ENCODE assay signal across 25 cellular contexts in the genomic region with DNA sequence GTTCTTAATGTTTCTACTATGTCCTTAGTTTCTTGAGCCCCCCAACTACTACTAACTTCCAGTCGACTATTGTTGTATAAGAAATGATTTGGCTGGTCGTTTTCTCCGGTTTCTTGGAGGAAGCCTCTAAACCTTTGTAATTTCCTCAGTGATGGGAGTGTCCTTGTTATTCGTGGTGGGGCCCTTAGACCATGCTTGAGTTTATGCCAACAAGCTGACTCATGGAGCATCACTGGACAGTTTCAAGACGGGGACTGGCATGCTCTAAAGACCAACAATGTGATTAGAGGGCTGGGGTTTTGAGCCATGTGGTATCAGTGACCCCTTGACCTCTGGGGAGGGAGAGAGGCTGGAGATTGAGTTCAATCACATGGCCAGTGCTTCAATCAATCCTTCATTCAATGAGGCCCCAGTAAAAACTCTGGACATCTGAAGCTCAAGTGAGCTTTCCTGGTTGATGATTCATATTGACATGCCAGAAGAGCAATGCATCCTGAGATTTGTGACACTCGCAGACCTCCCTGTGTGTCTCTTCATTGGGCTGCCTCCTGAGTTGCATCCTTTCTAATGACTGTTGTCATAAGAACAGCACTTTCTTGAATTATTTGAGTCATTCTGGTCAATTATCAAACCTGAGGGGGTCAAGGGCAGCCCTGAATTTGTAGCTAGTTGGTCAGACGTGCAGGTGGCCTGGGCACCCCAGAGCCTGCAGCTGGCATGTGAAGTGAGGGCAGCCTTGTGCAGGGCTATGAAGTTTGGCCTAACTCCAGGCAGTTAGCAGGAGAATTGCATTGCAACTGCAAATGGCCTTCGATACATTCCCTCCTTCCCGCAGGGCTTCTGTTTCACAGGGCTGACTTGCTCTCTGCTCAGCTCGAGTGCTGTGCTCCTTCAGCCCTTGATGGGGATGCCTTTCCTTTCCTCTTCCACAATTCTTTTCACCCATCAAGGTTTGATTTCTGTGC.
"Had no signal": no experiment of that assay in that cellular context is flagged by ENCODE, and none has a peak within 500 bp of the region (broad histone marks: within the 10 kb centered on the region; RNA-seq: fewer than 3 reads in every experiment).

No MANE protein-coding gene starts in this region.

- H3K4me3 Mint-ChIP-seq: activated CD8-positive, alpha-beta T cell treated with anti-CD3 and anti-CD28 coated beads, Interleukin-2, amount 10 ng/mL, durations not matched to agents 7 days and 5 days; activated T-helper 17 cell treated with anti-CD3 and anti-CD28 coated beads, Interleukin-2, amount 50 U/mL, for 72 hours; central memory CD8-positive, alpha-beta T cell; effector memory CD8-positive, alpha-beta T cell; memory B cell; nephron; stimulated activated naive CD8-positive, alpha-beta T cell treated with anti-CD3 and anti-CD28 coated beads, Interleukin-15, Interleukin-2, amounts not matched to agents 100 ng/mL and 50 ng/mL, for 24 hours had no signal

- DNase-seq: activated CD4-positive, alpha-beta T cell treated with anti-CD3 and anti-CD28 coated beads for 1 hour; activated CD4-positive, alpha-beta T cell treated with anti-CD3 and anti-CD28 coated beads, Interleukin-2, amount 50 U/mL, for 1 hour; activated CD8-positive, alpha-beta T cell treated with anti-CD3 and anti-CD28 coated beads, Interleukin-2, amount 10 ng/mL, durations not matched to agents 7 days and 5 days; activated T-cell treated with anti-CD3 and anti-CD28 coated beads, Interleukin-2, amount 50 U/mL, for 1 hour; colonic mucosa; dorsolateral prefrontal cortex; effector memory CD8-positive, alpha-beta T cell; gastrocnemius medialis; hippocampal formation; kidney glomerular epithelial cell; ovary; psoas muscle; stimulated activated CD4-positive, alpha-beta T cell treated with anti-CD3 and anti-CD28 coated beads, Interleukin-1b, Interleukin-23, amount 100 ng/mL, for 48 hours; tibial artery had no signal

- H3K4me1 ChIP-seq: ascending aorta, colonic mucosa, psoas muscle, right atrium auricular region, tibial artery had no signal

- H3K27me3 ChIP-seq: ascending aorta, colonic mucosa, gastrocnemius medialis, neutrophil, ovary, right atrium auricular region, tibial artery had no signal

- FAIRE-seq: endothelial cell of umbilical vein had no signal

- H3K27ac ChIP-seq: ascending aorta, colonic mucosa, dorsolateral prefrontal cortex, gastrocnemius medialis, neutrophil, ovary, psoas muscle, right atrium auricular region, tibial artery had no signal

- H3K27ac Mint-ChIP-seq: activated CD8-positive, alpha-beta T cell treated with anti-CD3 and anti-CD28 coated beads, Interleukin-2, amount 10 ng/mL, durations not matched to agents 7 days and 5 days; activated T-helper 17 cell treated with anti-CD3 and anti-CD28 coated beads, Interleukin-2, amount 50 U/mL, for 72 hours; effector memory CD8-positive, alpha-beta T cell; memory B cell; nephron; stimulated activated naive CD8-positive, alpha-beta T cell treated with anti-CD3 and anti-CD28 coated beads, Interleukin-15, Interleukin-2, amounts not matched to agents 100 ng/mL and 50 ng/mL, for 24 hours had no signal

- H3K9me3 ChIP-seq: ascending aorta, colonic mucosa, gastrocnemius medialis, neutrophil, ovary, psoas muscle, right atrium auricular region, tibial artery had no signal

- H3K4me3 ChIP-seq: ascending aorta, colonic mucosa, dorsolateral prefrontal cortex, gastrocnemius medialis, ovary, psoas muscle, right atrium auricular region, tibial artery had no signal

- H3K36me3 ChIP-seq: ascending aorta, colonic mucosa, gastrocnemius medialis, neutrophil, ovary, right atrium auricular region, tibial artery had no signal

- H3K4me1 Mint-ChIP-seq: activated T-helper 17 cell treated with anti-CD3 and anti-CD28 coated beads, Interleukin-2, amount 50 U/mL, for 72 hours; central memory CD8-positive, alpha-beta T cell; memory B cell had no signal

- H3K27me3 Mint-ChIP-seq: activated T-helper 17 cell treated with anti-CD3 and anti-CD28 coated beads, Interleukin-2, amount 50 U/mL, for 72 hours; memory B cell; stimulated activated naive CD8-positive, alpha-beta T cell treated with anti-CD3 and anti-CD28 coated beads, Interleukin-15, Interleukin-2, amounts not matched to agents 100 ng/mL and 50 ng/mL, for 24 hours had no signal

- ATAC-seq: activated CD8-positive, alpha-beta T cell treated with anti-CD3 and anti-CD28 coated beads, Interleukin-2, amount 10 ng/mL, durations not matched to agents 7 days and 5 days; activated naive CD4-positive, alpha-beta T cell treated with anti-CD3 and anti-CD28 coated beads, Interleukin-2, amount 50 U/mL, for 72 hours; activated T-helper 17 cell treated with anti-CD3 and anti-CD28 coated beads, Interleukin-2, amount 50 U/mL, for 72 hours; effector memory CD8-positive, alpha-beta T cell; esophagus mucosa; gastrocnemius medialis; psoas muscle had no signal

- H3K9me3 Mint-ChIP-seq: activated naive CD4-positive, alpha-beta T cell treated with anti-CD3 and anti-CD28 coated beads, Interleukin-2, amount 50 U/mL, for 72 hours; activated T-helper 17 cell treated with anti-CD3 and anti-CD28 coated beads, Interleukin-2, amount 50 U/mL, for 72 hours; central memory CD8-positive, alpha-beta T cell; effector memory CD8-positive, alpha-beta T cell; nephron; stimulated activated naive CD8-positive, alpha-beta T cell treated with anti-CD3 and anti-CD28 coated beads, Interleukin-15, Interleukin-2, amounts not matched to agents 100 ng/mL and 50 ng/mL, for 24 hours had no signal

- H3K36me3 Mint-ChIP-seq: activated naive CD4-positive, alpha-beta T cell treated with anti-CD3 and anti-CD28 coated beads, Interleukin-2, amount 50 U/mL, for 72 hours; memory B cell had no signal
